Comparison of ENCODE assay signal across 9 cellular contexts in the genomic region with DNA sequence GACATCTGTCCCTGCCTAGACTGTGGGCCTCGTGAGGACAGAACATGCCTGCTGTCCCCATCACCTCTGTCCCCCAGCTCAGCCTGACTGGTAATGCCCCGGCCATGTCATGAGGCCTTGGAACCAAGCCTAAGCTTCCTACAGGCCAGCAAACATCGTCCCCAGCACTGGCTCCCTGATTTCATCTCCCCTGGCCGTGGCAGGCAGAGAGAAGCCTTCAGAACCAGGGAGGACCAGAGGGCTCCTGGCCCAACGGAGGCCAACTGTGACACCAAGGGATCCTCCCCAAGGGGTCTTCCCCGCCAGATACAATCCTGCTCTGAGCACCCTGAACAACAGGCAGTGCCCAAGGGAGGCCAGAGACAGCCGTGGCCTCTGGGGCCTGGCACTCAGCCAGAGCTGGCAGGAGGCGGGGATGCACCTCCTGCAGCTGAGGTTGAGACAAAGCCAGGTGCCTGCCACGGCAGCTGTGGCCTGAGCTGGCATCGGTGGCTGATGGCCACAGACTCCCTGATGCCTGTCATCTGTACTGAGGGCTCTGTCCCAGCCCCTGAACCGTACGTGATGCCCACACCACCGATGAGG. TPM values are rescaled to one million over a fixed set of nuclear protein-coding genes. Genes with fewer than 3 reads are reported as not detected.
DNase-seq lines count a peak whose midpoint lies in the region; ATAC-seq, FAIRE-seq and TF ChIP-seq lines count a peak whose summit lies in the region.
"Had no signal": no experiment of that assay in that cellular context is flagged by ENCODE, and none has a peak within 500 bp of the region (broad histone marks: within the 10 kb centered on the region; RNA-seq: fewer than 3 reads in every experiment).

No MANE protein-coding gene starts in this region.

- H3K27me3 ChIP-seq in BLaER1 (no peaks in the 10 kb centered on the region), KMS-11 (ENCODE audit: insufficient read depth, low read depth) (no peaks in the 10 kb centered on the region), RWPE2 (ENCODE audit: insufficient read depth, poor library complexity, severe bottlenecking) (no peaks in the 10 kb centered on the region)

- H3K36me3 ChIP-seq in BLaER1: peaks cover under 1% of the 10 kb centered on the region; the same call in 1 of the 2 replicates
- H3K36me3 ChIP-seq in KMS-11 (ENCODE audit: insufficient read depth): no peaks in the 10 kb centered on the region
- no peaks in the 10 kb centered on the region for H3K36me3 ChIP-seq in RWPE2 (ENCODE audit: low read depth)
- no peaks in the 10 kb centered on the region for H3K36me3 ChIP-seq in kidney (ENCODE audit: control insufficient read depth in 1 of 2, insufficient read depth in 2 of 2, low read length in 2 of 2)

- peaks cover 31% of the 10 kb centered on the region; the same call in 1 of the 2 replicates for H3K79me2 ChIP-seq in KMS-11 (ENCODE audit: insufficient read depth, low read depth)

- H3K9me3 ChIP-seq in BLaER1: no peaks in the 10 kb centered on the region
- no peaks in the 10 kb centered on the region for H3K9me3 ChIP-seq in RWPE2 (ENCODE audit: severe bottlenecking)
- no peaks in the 10 kb centered on the region for H3K9me3 ChIP-seq in kidney (ENCODE audit: control insufficient read depth in 1 of 2, low read length in 2 of 2)

- H3K27ac ChIP-seq in BLaER1 (peak overlapping the region; percentile 64), KMS-11 (peak overlapping the region; percentile 25; the same call in 1 of the 2 replicates), RWPE2 (ENCODE audit: poor library complexity, severe bottlenecking) (no peak overlapping the region), kidney (ENCODE audit: low read depth in 2 of 2, low read length in 2 of 2) (no peak overlapping the region)

- no peak overlapping the region for H3K4me3 ChIP-seq in BLaER1
- H3K4me3 ChIP-seq in KMS-11 (IDR thresholded peaks at IDR 0.05; ENCODE audit: insufficient read depth, low read depth, low read length): no peak overlapping the region
- no peak overlapping the region for H3K4me3 ChIP-seq in RWPE2 (ENCODE audit: severe bottlenecking)
- no peak overlapping the region for H3K4me3 ChIP-seq in kidney (ENCODE audit: low read length in 2 of 2)

- intact Hi-C loops in kidney (cut with DNase I): no loop called here

- peak; percentile 57 for DNase-seq in RWPE2 (ENCODE audit: low spot score)
- DNase-seq in kidney: peak; percentile 63
- DNase-seq in 8988T: no peak
- DNase-seq in KG1 (lab: John Stamatoyannopoulos, UW): no peak
- DNase-seq in activated CD8-positive, alpha-beta memory T cell treated with anti-CD3 and anti-CD28 coated beads, Interleukin-2, amount 50 U/mL, for 48 hours: no peak

- peaks cover 61% of the 10 kb centered on the region for H3K4me1 ChIP-seq in BLaER1
- peaks cover 32% of the 10 kb centered on the region for H3K4me1 ChIP-seq in KMS-11 (ENCODE audit: low read depth, poor library complexity, severe bottlenecking)
- no peaks in the 10 kb centered on the region for H3K4me1 ChIP-seq in RWPE2 (ENCODE audit: insufficient read depth, poor library complexity, severe bottlenecking)
- H3K4me1 ChIP-seq in kidney (ENCODE audit: control insufficient read depth in 1 of 2, insufficient read depth in 1 of 2, low read depth in 1 of 2, low read length in 2 of 2): no peaks in the 10 kb centered on the region

- H3K4me2 ChIP-seq in BLaER1 (peak overlapping the region; percentile 78), KMS-11 (peak overlapping the region; percentile 55)

- FAIRE-seq in kidney (lab: Jason Lieb, UNC): no peak

- peak overlapping the region; percentile 58 for H3K9ac ChIP-seq in BLaER1
- no peak overlapping the region; the same call in 1 of the 2 replicates for H3K9ac ChIP-seq in KMS-11
- no peak overlapping the region for H3K9ac ChIP-seq in kidney (ENCODE audit: low read length in 2 of 2)

- no peak for TF ChIP-seq CTCF in KMS-11 (conservative IDR thresholded peaks at IDR 0.05; ENCODE audit: low read depth, low read length)
- TF ChIP-seq CTCF in RWPE2 (IDR thresholded peaks at IDR 0.05; ENCODE audit: poor library complexity, severe bottlenecking): no peak
- TF ChIP-seq CTCF in kidney (IDR thresholded peaks at IDR 0.05; ENCODE audit: borderline replicate concordance, extremely low read depth, insufficient read depth): no peak

- H4K20me1 ChIP-seq in BLaER1 (peaks cover 77% of the 10 kb centered on the region), KMS-11 (ENCODE audit: insufficient read depth) (peaks cover 8% of the 10 kb centered on the region; the same call in 1 of the 2 replicates)

- peak; percentile 50 for ATAC-seq in RWPE2 (ENCODE audit: low read depth)
- ATAC-seq in GM21367 (IDR thresholded peaks at IDR 0.05; ENCODE audit: unreplicated experiment): no peak
- ATAC-seq: activated T-cell treated with anti-CD3 and anti-CD28 coated beads, Interleukin-2, amount 50 U/mL, for 72 hours had no signal

- no peak overlapping the region for H2AFZ ChIP-seq in KMS-11 (ENCODE audit: low read depth)

RNA-seq across cellular contexts. Expression of a gene that starts 9.9 kb away (rescaled TPM):
- 16.1 TPM for total RNA-seq in kidney
- 2.9 TPM for polyA plus RNA-seq in kidney (ENCODE audit: insufficient read depth, low read depth, low replicate concordance)

RNA-seq across cellular contexts. Expression of a gene that starts 43.6 kb away (rescaled TPM):
- 28.1 TPM for total RNA-seq in kidney
- polyA plus RNA-seq in kidney (ENCODE audit: insufficient read depth, low read depth, low replicate concordance): 19.6 TPM

Comparison
In these comparisons a context has a peak if more than half of its experiments do, and no peak if none do; other contexts are left out.
1. H3K27ac ChIP-seq: peak in BLaER1 (single experiment) and KMS-11 (single experiment); none in RWPE2 (single experiment) and kidney (0 of 2).
2. DNase-seq: peak in RWPE2 (single experiment) and kidney (single experiment); none in 8988T (single experiment), KG1 (single experiment) and activated CD8-positive, alpha-beta memory T cell treated with anti-CD3 and anti-CD28 coated beads, Interleukin-2, amount 50 U/mL, for 48 hours (single experiment).